ENCODE assay signal across 8 cellular contexts in the genomic region with DNA sequence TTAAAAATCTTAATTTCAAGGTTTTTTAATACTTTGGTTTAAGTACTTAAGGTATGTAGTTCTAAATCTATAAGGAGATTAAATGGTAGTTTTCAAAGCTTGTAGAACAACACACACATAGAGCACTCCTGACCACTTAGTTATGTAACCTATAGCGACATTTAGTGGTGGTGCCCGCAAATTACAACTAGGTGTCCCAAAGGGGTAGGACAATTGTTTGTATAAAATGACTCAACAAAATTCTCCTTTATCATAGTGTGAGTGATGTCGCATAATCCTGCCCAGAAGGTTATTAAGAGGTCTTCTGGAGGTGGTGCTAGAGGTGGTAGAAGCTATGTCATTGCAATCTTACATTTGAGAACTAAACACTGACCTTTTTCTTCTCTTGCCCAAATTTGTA.
DNase-seq lines count a peak whose midpoint lies in the region; ATAC-seq, FAIRE-seq and TF ChIP-seq lines count a peak whose summit lies in the region.

No MANE protein-coding gene starts in this region.

- DNase-seq in ELR (ENCODE audit: low read depth) (peak; percentile 48), HCT116 (ENCODE audit: low read depth, low spot score) (peak; percentile 48), MG63 (peak; percentile 19), RPMI8226 (peak; percentile 66), glomerular endothelial cell (ENCODE audit: extremely low read depth, low read depth, low spot score) (peak; percentile 27), pancreas (peak in 5 of 6 donors; percentile 55 to 81 (median 67)), upper lobe of left lung (peak in 1 of 2 donors; percentile 70)
- DNase-seq in activated gamma-delta T cell treated with anti-CD3 and anti-CD28 coated beads, Interleukin-2, amount 50 U/mL, for 16 hours (ENCODE audit: low read depth): peak; percentile 60

- H3K27me3 ChIP-seq in HCT116 (ENCODE audit: insufficient read depth, low read length): peaks cover 13% of the 10 kb centered on the region
- no peaks in the 10 kb centered on the region for H3K27me3 ChIP-seq in MG63
- H3K27me3 ChIP-seq in pancreas: no peaks in the 10 kb centered on the region
- H3K27me3 ChIP-seq in upper lobe of left lung: no peaks in the 10 kb centered on the region

- TF ChIP-seq CTCF in HCT116 (IDR thresholded peaks at IDR 0.05 in 2 of 3, conservative IDR thresholded peaks at IDR 0.05 in 1 of 3; ENCODE audit: borderline replicate concordance in 1 of 3, insufficient read depth in 1 of 3, low read depth in 2 of 3, low read length in 2 of 3): peak; percentile 58 to 83 (median 67); a peak in 4 of 6 replicates
- TF ChIP-seq CTCF in pancreas (IDR thresholded peaks at IDR 0.05): peak; percentile 43 to 72 (median 55)
- peak; percentile 63 to 92 (median 88) for TF ChIP-seq CTCF in upper lobe of left lung (IDR thresholded peaks at IDR 0.05)

- H3K4me3 ChIP-seq in HCT116 (replicated peaks in 1 of 2; ENCODE audit: low read depth in 1 of 2, low read length in 2 of 2) (no peak overlapping the region), MG63 (no peak overlapping the region), pancreas (no peak overlapping the region), upper lobe of left lung (no peak overlapping the region)

- intact Hi-C loops in HCT116 (cut with micrococcal nuclease): loop anchor here (1.0 kb wide), 3 partner anchors 358 to 438 kb away; no protein-coding TSS in a partner anchor
- intact Hi-C loops in pancreas (cut with DNase I): loop anchor here in 1 of 3 donors (5.0 kb wide), 1 partner anchor 377 kb away; no protein-coding TSS in a partner anchor

- WGBS in pancreas, 2 donors: 0 to 4% methylated on average over 3 of the region's 3 CpGs
- 0 to 4% methylated on average over 3 of the region's 3 CpGs for WGBS in upper lobe of left lung, 2 donors

- POLR2A ChIA-PET in HCT116 (lab: Charles Lee): interaction anchor here (1.0 kb wide), 1 partner anchor 378 kb away, joined by 4 read pairs; no protein-coding TSS in a partner anchor

- H3K79me2 ChIP-seq in HCT116 (ENCODE audit: insufficient read depth, low read length): no peaks in the 10 kb centered on the region

- H3K9me2 ChIP-seq in HCT116 (ENCODE audit: insufficient read depth): no peaks in the 10 kb centered on the region

- peak; percentile 72 for TF ChIP-seq RAD21 in HCT116 (IDR thresholded peaks at IDR 0.05; ENCODE audit: low read depth)

- peak; percentile 95 for ATAC-seq in HCT116
- ATAC-seq in pancreas: peak; percentile 96 to 100 (median 98)
- peak; percentile 77 to 95 for ATAC-seq in upper lobe of left lung (ENCODE audit: low FRiP score in 2 of 2)

- no peak for TF ChIP-seq EP300 in upper lobe of left lung (IDR thresholded peaks at IDR 0.05)

- H3K9ac ChIP-seq in HCT116 (ENCODE audit: low read length): no peak overlapping the region

- no peak for TF ChIP-seq POLR2A in HCT116 (IDR thresholded peaks at IDR 0.05; ENCODE audit: borderline replicate concordance, extremely low read depth, insufficient read depth, insufficient read length)
- TF ChIP-seq POLR2A in upper lobe of left lung (IDR thresholded peaks at IDR 0.05): no peak

- FAIRE-seq in pancreas (lab: Jason Lieb, UNC): peak; percentile 97

- CTCF ChIA-PET in HCT116 (lab: Charles Lee): interaction anchor here (1.4 to 3.7 kb wide), 3 partner anchors 373 to 378 kb away, joined by 6 to 31 read pairs (median 10); a partner anchor contains a TSS

- no peak overlapping the region for H3K27ac ChIP-seq in HCT116 (ENCODE audit: low read depth, low read length)
- H3K27ac ChIP-seq in pancreas: no peak overlapping the region
- H3K27ac ChIP-seq in upper lobe of left lung: no peak overlapping the region

- H4K20me1 ChIP-seq in HCT116 (ENCODE audit: insufficient read depth): no peaks in the 10 kb centered on the region

- no peaks in the 10 kb centered on the region for H3K9me3 ChIP-seq in HCT116 (ENCODE audit: control insufficient read depth in 1 of 2, insufficient read depth in 1 of 2, low read depth in 1 of 2, low read length in 2 of 2)
- no peaks in the 10 kb centered on the region for H3K9me3 ChIP-seq in MG63
- no peaks in the 10 kb centered on the region for H3K9me3 ChIP-seq in pancreas
- H3K9me3 ChIP-seq in upper lobe of left lung: no peaks in the 10 kb centered on the region

- H3K36me3 ChIP-seq in HCT116 (ENCODE audit: control insufficient read depth in 1 of 2, insufficient read depth in 2 of 2, low read length in 2 of 2): no peaks in the 10 kb centered on the region
- H3K36me3 ChIP-seq in MG63: no peaks in the 10 kb centered on the region
- H3K36me3 ChIP-seq in pancreas: no peaks in the 10 kb centered on the region
- H3K36me3 ChIP-seq in upper lobe of left lung: no peaks in the 10 kb centered on the region

- no TSS peak for BruUV-seq in HCT116 (replicated peaks; lab: Mats Ljungman, UMichigan)

- no peak overlapping the region for H2AFZ ChIP-seq in HCT116 (ENCODE audit: low read depth, low read length, poor library complexity, severe bottlenecking)

- no peak overlapping the region for H3K4me2 ChIP-seq in HCT116 (ENCODE audit: low read length)

- H3K4me1 ChIP-seq in HCT116 (ENCODE audit: control insufficient read depth in 1 of 2, insufficient read depth in 2 of 2, low read length in 2 of 2): no peaks in the 10 kb centered on the region
- H3K4me1 ChIP-seq in pancreas: no peaks in the 10 kb centered on the region
- H3K4me1 ChIP-seq in upper lobe of left lung: peaks cover 0 to 5% (median 0%) of the 10 kb centered on the region in 4 donors

- RAD21 ChIA-PET in HCT116 (lab: Charles Lee; ENCODE audit: low non-redundant PET in 1 of 2, low total read pairs in 2 of 2, uncharacterized antibody in 2 of 2, unreplicated experiment in 2 of 2): interaction anchor here in 1 of 2 experiments (1.8 kb wide), 1 partner anchor 378 kb away, joined by 6 read pairs; no protein-coding TSS in a partner anchor

TF ChIP-seq in HCT116, 20 proteins besides CTCF, POLR2A, EP300 and RAD21:
- TF ChIP-seq ZFX (IDR thresholded peaks at IDR 0.05) (no peak), ELF1 (IDR thresholded peaks at IDR 0.05; ENCODE audit: borderline replicate concordance, low read depth) (no peak), CEBPB (IDR thresholded peaks at IDR 0.05; ENCODE audit: low read depth) (no peak), JUND (IDR thresholded peaks at IDR 0.05) (no peak), SP1 (IDR thresholded peaks at IDR 0.05; ENCODE audit: low read depth) (no peak), TCF7L2 (IDR thresholded peaks at IDR 0.05; ENCODE audit: borderline replicate concordance, extremely low read depth, insufficient read depth, insufficient read length) (no peak), CBX3 (IDR thresholded peaks at IDR 0.05; ENCODE audit: low read depth) (no peak), SIN3A (IDR thresholded peaks at IDR 0.05; ENCODE audit: low read depth) (no peak)
- TF ChIP-seq, protein P1, sequence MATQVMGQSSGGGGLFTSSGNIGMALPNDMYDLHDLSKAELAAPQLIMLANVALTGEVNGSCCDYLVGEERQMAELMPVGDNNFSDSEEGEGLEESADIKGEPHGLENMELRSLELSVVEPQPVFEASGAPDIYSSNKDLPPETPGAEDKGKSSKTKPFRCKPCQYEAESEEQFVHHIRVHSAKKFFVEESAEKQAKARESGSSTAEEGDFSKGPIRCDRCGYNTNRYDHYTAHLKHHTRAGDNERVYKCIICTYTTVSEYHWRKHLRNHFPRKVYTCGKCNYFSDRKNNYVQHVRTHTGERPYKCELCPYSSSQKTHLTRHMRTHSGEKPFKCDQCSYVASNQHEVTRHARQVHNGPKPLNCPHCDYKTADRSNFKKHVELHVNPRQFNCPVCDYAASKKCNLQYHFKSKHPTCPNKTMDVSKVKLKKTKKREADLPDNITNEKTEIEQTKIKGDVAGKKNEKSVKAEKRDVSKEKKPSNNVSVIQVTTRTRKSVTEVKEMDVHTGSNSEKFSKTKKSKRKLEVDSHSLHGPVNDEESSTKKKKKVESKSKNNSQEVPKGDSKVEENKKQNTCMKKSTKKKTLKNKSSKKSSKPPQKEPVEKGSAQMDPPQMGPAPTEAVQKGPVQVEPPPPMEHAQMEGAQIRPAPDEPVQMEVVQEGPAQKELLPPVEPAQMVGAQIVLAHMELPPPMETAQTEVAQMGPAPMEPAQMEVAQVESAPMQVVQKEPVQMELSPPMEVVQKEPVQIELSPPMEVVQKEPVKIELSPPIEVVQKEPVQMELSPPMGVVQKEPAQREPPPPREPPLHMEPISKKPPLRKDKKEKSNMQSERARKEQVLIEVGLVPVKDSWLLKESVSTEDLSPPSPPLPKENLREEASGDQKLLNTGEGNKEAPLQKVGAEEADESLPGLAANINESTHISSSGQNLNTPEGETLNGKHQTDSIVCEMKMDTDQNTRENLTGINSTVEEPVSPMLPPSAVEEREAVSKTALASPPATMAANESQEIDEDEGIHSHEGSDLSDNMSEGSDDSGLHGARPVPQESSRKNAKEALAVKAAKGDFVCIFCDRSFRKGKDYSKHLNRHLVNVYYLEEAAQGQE (IDR thresholded peaks at IDR 0.05; ENCODE audit: low read depth): no peak
